Comparison of ENCODE assay signal across 1 cellular context in genomic region chr16:87325480-87325879, GRCh38.
TF ChIP-seq lines count a peak whose summit lies in the region.

No MANE protein-coding gene starts in this region.

TF ChIP-seq in IMR-90, 13 proteins besides CTCF, POLR2A, EP300 and RAD21 (continued from another document):
- TF ChIP-seq ELK1 (IDR thresholded peaks at IDR 0.05; ENCODE audit: borderline replicate concordance, low read depth, low read length): no peak
- no peak for TF ChIP-seq NFE2L2 (IDR thresholded peaks at IDR 0.05; ENCODE audit: low read depth, low read length)
